ENCODE assay signal across 11 cellular contexts in genomic region chr20:53774487-53775203, GRCh38.
A peak's percentile ranks its signal among the peaks of the same experiment; 100 is the strongest.
DNase-seq lines count a peak whose midpoint lies in the region; ATAC-seq and TF ChIP-seq lines count a peak whose summit lies in the region.
"Had no signal": no experiment of that assay in that cellular context is flagged by ENCODE, and none has a peak within 500 bp of the region (broad histone marks: within the 10 kb centered on the region; RNA-seq: fewer than 3 reads in every experiment).

No MANE protein-coding gene starts in this region.

- BruUV-seq in MCF 10A (replicated peaks; lab: Mats Ljungman, UMichigan), result no TSS peak

- H3K36me3 Mint-ChIP-seq in MCF 10A (ENCODE audit: insufficient read depth, unreplicated experiment), result no peaks in the 10 kb centered on the region

- H3K27me3 Mint-ChIP-seq in MCF 10A (ENCODE audit: insufficient read depth, unreplicated experiment), result no peaks in the 10 kb centered on the region
- H3K27me3 Mint-ChIP-seq: B cell had no signal

- peak; percentile 65 for ATAC-seq in Right ventricle myocardium superior (ENCODE audit: poor library complexity)
- peak; percentile 45 for ATAC-seq in lung (ENCODE audit: insufficient read depth, low FRiP score)
- ATAC-seq in HG03045 (IDR thresholded peaks at IDR 0.05; ENCODE audit: unreplicated experiment), result no peak
- no peak for ATAC-seq in HG03342 (IDR thresholded peaks at IDR 0.05; ENCODE audit: unreplicated experiment)

- TF ChIP-seq CTCF in MCF 10A (IDR thresholded peaks at IDR 0.05; ENCODE audit: unreplicated experiment) (no peak), lung (IDR thresholded peaks at IDR 0.05; ENCODE audit: control extremely low read depth, extremely low read depth) (no peak), vagina (IDR thresholded peaks at IDR 0.05) (no peak)

- no peak for TF ChIP-seq POLR2A in vagina (IDR thresholded peaks at IDR 0.05)

- H3K4me1 ChIP-seq in lung (ENCODE audit: control insufficient read depth in 2 of 2, insufficient read depth in 2 of 2, low read length in 2 of 2) (no peaks in the 10 kb centered on the region), vagina (peaks cover 17% of the 10 kb centered on the region)

- H3K27me3 ChIP-seq in lung (ENCODE audit: control insufficient read depth, insufficient read depth) (no peaks in the 10 kb centered on the region), vagina (no peaks in the 10 kb centered on the region)
- H3K27me3 ChIP-seq: right lobe of liver had no signal

- DNase-seq in Right ventricle myocardium superior (no peak), cardiac septum (ENCODE audit: low spot score) (no peak), MCF 10A (ENCODE audit: unreplicated experiment) (peak; percentile 89), lung (ENCODE audit: low spot score) (no peak), vagina (ENCODE audit: extremely low spot score in 2 of 2) (no peak), NK-92 (lab: John Stamatoyannopoulos, UW; ENCODE audit: unreplicated experiment) (no peak)
- DNase-seq: NCI-H510A treated with DMSO at 0.1 percent for 48 hours, right lobe of liver had no signal

- H3K4me1 Mint-ChIP-seq in MCF 10A (ENCODE audit: insufficient read depth, unreplicated experiment), result peaks cover 21% of the 10 kb centered on the region
- H3K4me1 Mint-ChIP-seq: B cell had no signal

- H3K4me3 Mint-ChIP-seq in MCF 10A (ENCODE audit: unreplicated experiment), result no peak overlapping the region
- H3K4me3 Mint-ChIP-seq: B cell had no signal

- CTCF ChIA-PET in MCF 10A (lab: Yijun Ruan, JAX), result interaction anchor here (0.6 to 1.1 kb wide), 9 partner anchors 43 to 425 kb away, joined by 3 to 5 read pairs (median 3); no protein-coding TSS in a partner anchor

- peak overlapping the region; percentile 92 for H3K27ac Mint-ChIP-seq in MCF 10A (ENCODE audit: low read depth, unreplicated experiment)
- H3K27ac Mint-ChIP-seq: B cell had no signal

- intact Hi-C loops in Right ventricle myocardium superior (cut with DNase I) (no loop called here), cardiac septum (cut with DNase I) (loop anchor here (10.0 kb wide), 1 partner anchor 50 kb away; no protein-coding TSS in a partner anchor), MCF 10A (cut with micrococcal nuclease) (loop anchor here (1.0 to 10.0 kb wide), 5 partner anchors 54 to 290 kb away; no protein-coding TSS in a partner anchor), vagina (cut with DNase I) (no loop called here)

- H3K9me3 ChIP-seq in lung (ENCODE audit: control insufficient read depth in 2 of 2, insufficient read depth in 1 of 2, low read length in 1 of 2) (no peaks in the 10 kb centered on the region), vagina (no peaks in the 10 kb centered on the region)
- H3K9me3 ChIP-seq: right lobe of liver had no signal

- H3K27ac ChIP-seq in lung (ENCODE audit: low read depth in 1 of 2, low read length in 1 of 2), result peak overlapping the region in 1 of 2 donors; percentile 33
- H3K27ac ChIP-seq in vagina, result peak overlapping the region; percentile 44
- H3K27ac ChIP-seq: right lobe of liver had no signal

- no peak overlapping the region for H3K4me3 ChIP-seq in lung
- no peak overlapping the region for H3K4me3 ChIP-seq in vagina
- H3K4me3 ChIP-seq: right lobe of liver had no signal

- H3K9me3 Mint-ChIP-seq in MCF 10A (ENCODE audit: unreplicated experiment), result no peaks in the 10 kb centered on the region

- WGBS in lung, 2 donors, result 77 to 88% methylated on average over 9 of the region's 9 CpGs

- H3K36me3 ChIP-seq in lung (ENCODE audit: control insufficient read depth in 2 of 2, insufficient read depth in 2 of 2, low read length in 2 of 2) (no peaks in the 10 kb centered on the region), vagina (no peaks in the 10 kb centered on the region)
- H3K36me3 ChIP-seq: right lobe of liver had no signal

- POLR2A ChIA-PET in MCF 10A (lab: Yijun Ruan, JAX), result interaction anchor here (0.8 to 3.1 kb wide), 18 partner anchors 8 to 195 kb away, joined by 3 to 26 read pairs (median 4); no protein-coding TSS in a partner anchor

Comparison
In these comparisons a context has a peak if more than half of its experiments do, and no peak if none do; other contexts are left out.
1. intact Hi-C loops: an anchor here in cardiac septum (10.0 kb wide) and MCF 10A (1.0 to 10.0 kb wide); none called in Right ventricle myocardium superior and vagina.
2. ATAC-seq: peak in Right ventricle myocardium superior (single experiment) and lung (single experiment); none in HG03045 (single experiment) and HG03342 (single experiment).